9 cellular contexts compared by ENCODE assay signal in the genomic region with DNA sequence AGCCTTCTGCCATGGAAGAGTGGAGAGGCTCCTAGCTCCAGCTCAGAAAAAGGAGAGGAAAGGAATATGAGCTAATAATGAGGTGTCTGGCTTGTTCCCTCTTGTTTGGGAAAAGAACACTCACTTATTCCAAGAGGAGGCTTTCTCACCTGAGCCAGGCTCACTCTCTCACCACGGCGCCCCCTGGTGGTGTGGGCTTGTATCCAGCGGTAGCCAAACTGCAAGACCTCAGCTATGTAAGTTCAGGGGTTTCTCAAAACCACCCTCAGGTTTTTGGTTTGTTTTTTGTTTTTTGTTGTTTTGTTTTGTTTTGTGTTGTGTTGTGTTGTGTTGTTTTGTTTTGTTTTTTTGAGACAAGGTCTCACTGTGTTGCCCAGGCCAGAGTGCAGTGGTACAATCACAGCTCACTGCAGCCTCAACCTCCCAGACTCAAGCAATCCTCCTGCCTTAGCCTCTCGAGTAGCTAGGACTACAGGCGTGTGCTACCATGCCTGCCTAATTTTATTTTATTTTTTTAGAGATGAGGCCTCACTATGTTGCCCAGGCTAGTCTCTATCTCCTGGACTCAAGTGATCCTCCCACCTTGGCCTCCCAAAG.
DNase-seq lines count a peak whose midpoint lies in the region; ATAC-seq, FAIRE-seq and TF ChIP-seq lines count a peak whose summit lies in the region.
"Had no signal": no experiment of that assay in that cellular context is flagged by ENCODE, and none has a peak within 500 bp of the region (broad histone marks: within the 10 kb centered on the region; RNA-seq: fewer than 3 reads in every experiment).

No MANE protein-coding gene starts in this region.

- H3K27ac ChIP-seq in DND-41 (ENCODE audit: low read length) (no peak overlapping the region), RWPE2 (ENCODE audit: poor library complexity, severe bottlenecking) (no peak overlapping the region), heart right ventricle (no peak overlapping the region)

- H3K4me3 Mint-ChIP-seq in activated naive CD4-positive, alpha-beta T cell treated with anti-CD3 and anti-CD28 coated beads for 36 hours: no peak overlapping the region

- H3K36me3 Mint-ChIP-seq in activated naive CD4-positive, alpha-beta T cell treated with anti-CD3 and anti-CD28 coated beads for 36 hours (ENCODE audit: low read depth): no peaks in the 10 kb centered on the region

- H3K79me2 ChIP-seq in DND-41 (ENCODE audit: insufficient read depth, low read length): no peaks in the 10 kb centered on the region

- H3K4me2 ChIP-seq in DND-41 (ENCODE audit: insufficient read depth, low read length): no peak overlapping the region

- H3K27ac Mint-ChIP-seq in activated naive CD4-positive, alpha-beta T cell treated with anti-CD3 and anti-CD28 coated beads for 36 hours: no peak overlapping the region

- H3K9ac ChIP-seq in DND-41 (ENCODE audit: low read depth, low read length): no peak overlapping the region

- H4K20me1 ChIP-seq in DND-41 (ENCODE audit: insufficient read depth, low read length): no peaks in the 10 kb centered on the region

- TF ChIP-seq CTCF in DND-41 (IDR thresholded peaks at IDR 0.05; ENCODE audit: borderline replicate concordance, extremely low read depth, low read length, poor library complexity, severe bottlenecking): peak; percentile 88
- TF ChIP-seq CTCF in RWPE2 (IDR thresholded peaks at IDR 0.05; ENCODE audit: poor library complexity, severe bottlenecking): peak; percentile 86
- TF ChIP-seq CTCF in heart right ventricle (IDR thresholded peaks at IDR 0.05): peak; percentile 43 to 86 (median 75)

- WGBS in heart right ventricle, 2 donors: 28 to 29% methylated on average over 5 of the region's 5 CpGs

- H3K27me3 ChIP-seq in DND-41 (ENCODE audit: insufficient read depth, low read length, poor library complexity) (no peaks in the 10 kb centered on the region), RWPE2 (ENCODE audit: insufficient read depth, poor library complexity, severe bottlenecking) (no peaks in the 10 kb centered on the region), heart right ventricle (peaks cover 0 to 18% (median 12%) of the 10 kb centered on the region in 7 donors)

- ATAC-seq in DND-41 (ENCODE audit: insufficient read depth, low read depth): peak; percentile 76; the same call in 2 of the 3 replicates
- peak; percentile 61; the same call in 2 of the 3 replicates for ATAC-seq in RWPE2 (ENCODE audit: low read depth)
- ATAC-seq in heart right ventricle: peak in 1 of 8 donors; percentile 35
- ATAC-seq in HG02981 (IDR thresholded peaks at IDR 0.05; ENCODE audit: unreplicated experiment): no peak
- ATAC-seq in GM19328 (IDR thresholded peaks at IDR 0.05; ENCODE audit: unreplicated experiment): no peak

- H3K4me1 ChIP-seq in DND-41 (ENCODE audit: insufficient read depth, low read length) (no peaks in the 10 kb centered on the region), RWPE2 (ENCODE audit: insufficient read depth, poor library complexity, severe bottlenecking) (no peaks in the 10 kb centered on the region), heart right ventricle (no peaks in the 10 kb centered on the region)

- H3K4me3 ChIP-seq in DND-41 (ENCODE audit: low read depth in 1 of 2, low read length in 2 of 2) (no peak overlapping the region), RWPE2 (ENCODE audit: severe bottlenecking) (no peak overlapping the region), heart right ventricle (no peak overlapping the region)

- peak; percentile 71 for DNase-seq in DND-41
- peak; percentile 65 for DNase-seq in HTR-8/SVneo (ENCODE audit: insufficient read length, low spot score)
- no peak for DNase-seq in RWPE2 (ENCODE audit: low spot score)
- peak; percentile 82 for DNase-seq in activated naive CD4-positive, alpha-beta T cell treated with anti-CD3 and anti-CD28 coated beads for 36 hours
- peak; percentile 49 to 73 for DNase-seq in heart right ventricle
- DNase-seq in smooth muscle cell of the brain vasculature (ENCODE audit: low read depth, low spot score): peak; percentile 15

- H3K36me3 ChIP-seq in DND-41 (ENCODE audit: insufficient read depth, low read length) (no peaks in the 10 kb centered on the region), RWPE2 (ENCODE audit: low read depth) (no peaks in the 10 kb centered on the region), heart right ventricle (no peaks in the 10 kb centered on the region)

- H3K9me3 Mint-ChIP-seq in activated naive CD4-positive, alpha-beta T cell treated with anti-CD3 and anti-CD28 coated beads for 36 hours: no peaks in the 10 kb centered on the region

- H3K4me1 Mint-ChIP-seq in activated naive CD4-positive, alpha-beta T cell treated with anti-CD3 and anti-CD28 coated beads for 36 hours (ENCODE audit: low read depth): no peaks in the 10 kb centered on the region

- no peak for FAIRE-seq in HTR-8/SVneo (lab: Jason Lieb, UNC)
- FAIRE-seq: colon had no signal

- CTCF ChIA-PET in activated naive CD4-positive, alpha-beta T cell treated with anti-CD3 and anti-CD28 coated beads for 36 hours (lab: Charles Lee): interaction anchor here (0.5 to 4.1 kb wide), 30 partner anchors 9 to 569 kb away, joined by 3 to 28 read pairs (median 3); no protein-coding TSS in a partner anchor

- H2AFZ ChIP-seq in DND-41 (ENCODE audit: low read depth, low read length): no peak overlapping the region

- H3K9me3 ChIP-seq in DND-41 (ENCODE audit: insufficient read depth, low read length, severe bottlenecking): no peaks in the 10 kb centered on the region
- no peaks in the 10 kb centered on the region for H3K9me3 ChIP-seq in RWPE2 (ENCODE audit: severe bottlenecking)
- H3K9me3 ChIP-seq in heart right ventricle: peaks cover 0 to 7% (median 0%) of the 10 kb centered on the region in 11 donors

- intact Hi-C loops in activated naive CD4-positive, alpha-beta T cell treated with anti-CD3 and anti-CD28 coated beads for 36 hours (cut with micrococcal nuclease): loop anchor here (1.0 to 2.0 kb wide), 3 partner anchors 95 to 451 kb away; no protein-coding TSS in a partner anchor
- intact Hi-C loops in heart right ventricle (cut with DNase I): loop anchor here (1.0 to 10.0 kb wide), 7 partner anchors 307 to 451 kb away; no protein-coding TSS in a partner anchor

- peaks cover 8% of the 10 kb centered on the region for H3K27me3 Mint-ChIP-seq in activated naive CD4-positive, alpha-beta T cell treated with anti-CD3 and anti-CD28 coated beads for 36 hours (ENCODE audit: low read depth)

Comparison
In these comparisons a context has a peak if more than half of its experiments do, and no peak if none do; other contexts are left out.
1. ATAC-seq: peak in DND-41 (single experiment) and RWPE2 (single experiment); none in HG02981 (single experiment) and GM19328 (single experiment).
2. Peak in every context shown above with its lines, with median percentiles within 50 percentile points of each other: CTCF ChIP-seq.